In genomic region chr3:14481646-14482036, GRCh38 we compare ENCODE assay signal across 30 cellular contexts. TPM values are rescaled to one million over a fixed set of nuclear protein-coding genes. Genes with fewer than 3 reads are reported as not detected.
DNase-seq lines count a peak whose midpoint lies in the region; ATAC-seq and TF ChIP-seq lines count a peak whose summit lies in the region.
"Had no signal": no experiment of that assay in that cellular context is flagged by ENCODE, and none has a peak within 500 bp of the region (broad histone marks: within the 10 kb centered on the region; RNA-seq: fewer than 3 reads in every experiment).

No MANE protein-coding gene starts in this region.

- no peak overlapping the region for H4K5ac ChIP-seq in IMR-90 (ENCODE audit: low read depth, low read length)

- in situ Hi-C loops in IMR-90 (cut with MboI; ENCODE audit: low sequenced_read_pairs) = no loop called here

- no peak for DNase-seq in CD8-positive, alpha-beta T cell
- DNase-seq in IMR-90 (no peak), neural crest cell (ENCODE audit: low read depth, low spot score) (no peak), tibial nerve (ENCODE audit: low spot score in 2 of 2) (no peak), NCI-H2029 treated with DMSO at 0.1 percent for 48 hours (lab: John Stamatoyannopoulos, UW) (no peak)
- DNase-seq: activated CD4-positive, alpha-beta T cell treated with anti-CD3 and anti-CD28 coated beads for 4 hours; activated CD8-positive, alpha-beta memory T cell treated with anti-CD3 and anti-CD28 coated beads for 24 hours; activated effector memory CD4-positive, alpha-beta T cell treated with anti-CD3 and anti-CD28 coated beads, Interleukin-2, amount 50 U/mL, for 16 hours; activated naive CD8-positive, alpha-beta T cell treated with anti-CD3 and anti-CD28 coated beads, Interleukin-2, amount 10 ng/mL, durations not matched to agents 7 days and 5 days; activated T-cell treated with anti-CD3 and anti-CD28 coated beads for 4 hours; BE2C; CD8-positive, alpha-beta memory T cell; foreskin fibroblast; MV-4-11; NCI-H146; NCI-H82; sigmoid colon; stimulated activated CD4-positive, alpha-beta T cell treated with anti-CD3 and anti-CD28 coated beads, Interleukin-4, amount 100 ng/mL, for 4 hours; T1000 had no signal

- no peak overlapping the region for H3K4me2 ChIP-seq in IMR-90 (ENCODE audit: low read depth, low read length)

- H4K20me1 ChIP-seq in IMR-90 (ENCODE audit: insufficient read depth, low read length) = no peaks in the 10 kb centered on the region

- H3K27ac Mint-ChIP-seq in CD8-positive, alpha-beta T cell = peak overlapping the region; percentile 10
- peak overlapping the region; percentile 96 for H3K27ac Mint-ChIP-seq in neural crest cell (ENCODE audit: unreplicated experiment)
- H3K27ac Mint-ChIP-seq: activated naive CD8-positive, alpha-beta T cell treated with anti-CD3 and anti-CD28 coated beads, Interleukin-2, amount 10 ng/mL, durations not matched to agents 7 days and 5 days; progenitor cell of endocrine pancreas had no signal

- H3K36me3 ChIP-seq in CD8-positive, alpha-beta T cell (ENCODE audit: insufficient read depth, low read length) = peaks cover 64% of the 10 kb centered on the region
- H3K36me3 ChIP-seq in IMR-90 (ENCODE audit: control insufficient read depth, insufficient read depth, low read length) (peaks cover 77% of the 10 kb centered on the region), duodenal mucosa (ENCODE audit: control insufficient read depth in 1 of 2, insufficient read depth in 2 of 2, low read length in 2 of 2) (peaks cover 36 to 82% of the 10 kb centered on the region in 2 donors), tibial nerve (peaks cover 0 to 43% (median 7%) of the 10 kb centered on the region in 3 donors)

- TF ChIP-seq CTCF in CD8-positive, alpha-beta T cell (IDR thresholded peaks at IDR 0.05) = no peak
- TF ChIP-seq CTCF in IMR-90 (conservative IDR thresholded peaks at IDR 0.05; ENCODE audit: low read depth, low read length) = no peak
- no peak for TF ChIP-seq CTCF in neural crest cell (conservative IDR thresholded peaks at IDR 0.05)
- no peak for TF ChIP-seq CTCF in tibial nerve (IDR thresholded peaks at IDR 0.05)

- peaks cover 94% of the 10 kb centered on the region for H3K36me3 Mint-ChIP-seq in CD8-positive, alpha-beta T cell
- H3K36me3 Mint-ChIP-seq in neural crest cell (ENCODE audit: low read depth) = peaks cover 14% of the 10 kb centered on the region

- TF ChIP-seq POLR2A in IMR-90 (IDR thresholded peaks at IDR 0.05; ENCODE audit: low read depth, low read length) = no peak
- TF ChIP-seq POLR2A in tibial nerve (IDR thresholded peaks at IDR 0.05) = no peak

- H2BK15ac ChIP-seq in IMR-90 (ENCODE audit: low read depth, low read length) = no peak overlapping the region

- H2BK20ac ChIP-seq in IMR-90 (ENCODE audit: low read depth, low read length) = no peak overlapping the region

- intact Hi-C loops in CD8-positive, alpha-beta T cell (cut with DNase I, micrococcal nuclease) = no loop called here
- intact Hi-C loops in IMR-90 (cut with micrococcal nuclease) = no loop called here

- H3K27me3 Mint-ChIP-seq in CD8-positive, alpha-beta T cell (ENCODE audit: low read depth) = no peaks in the 10 kb centered on the region
- H3K27me3 Mint-ChIP-seq in neural crest cell (ENCODE audit: low read depth) = no peaks in the 10 kb centered on the region
- H3K27me3 Mint-ChIP-seq: activated naive CD8-positive, alpha-beta T cell treated with anti-CD3 and anti-CD28 coated beads, Interleukin-2, amount 10 ng/mL, durations not matched to agents 7 days and 5 days; CD8-positive, alpha-beta memory T cell; progenitor cell of endocrine pancreas had no signal

- no peaks in the 10 kb centered on the region for H3K27me3 ChIP-seq in CD8-positive, alpha-beta T cell (ENCODE audit: insufficient read depth, low read length)
- no peaks in the 10 kb centered on the region for H3K27me3 ChIP-seq in IMR-90 (ENCODE audit: control insufficient read depth, insufficient read depth, low read length)
- no peaks in the 10 kb centered on the region for H3K27me3 ChIP-seq in duodenal mucosa (ENCODE audit: control insufficient read depth in 1 of 2, insufficient read depth in 2 of 2, low read length in 2 of 2)
- no peaks in the 10 kb centered on the region for H3K27me3 ChIP-seq in tibial nerve
- H3K27me3 ChIP-seq: ascending aorta, BE2C, esophagus muscularis mucosa, sigmoid colon had no signal

- no peak overlapping the region for H4K91ac ChIP-seq in IMR-90 (ENCODE audit: insufficient read depth, low read depth, low read length)

- no peak for TF ChIP-seq RAD21 in IMR-90 (IDR thresholded peaks at IDR 0.05; ENCODE audit: low read length)

- peak overlapping the region; percentile 7 for H2AFZ ChIP-seq in IMR-90 (replicated peaks; ENCODE audit: low read length, poor library complexity)

- no peak overlapping the region for H3K56ac ChIP-seq in IMR-90 (ENCODE audit: extremely low read depth, insufficient read depth, low read length)

- H3K23ac ChIP-seq in IMR-90 (ENCODE audit: low read depth, low read length) = no peak overlapping the region

- 100% methylated on average over 1 of the region's 13 CpGs; no CpG with 5 or more reads in 1 of the 2 experiments for WGBS in IMR-90 (ENCODE audit: extremely low coverage in 2 of 2, insufficient read length in 1 of 2), 2 experiments
- 86 to 90% methylated on average over 12 to 13 of the region's 13 CpGs for WGBS in tibial nerve, 2 donors

- no peaks in the 10 kb centered on the region for H3K4me1 ChIP-seq in CD8-positive, alpha-beta T cell (ENCODE audit: insufficient read depth, low read length)
- H3K4me1 ChIP-seq in IMR-90 (ENCODE audit: control insufficient read depth, insufficient read depth, low read length) = no peaks in the 10 kb centered on the region
- H3K4me1 ChIP-seq in duodenal mucosa (ENCODE audit: control insufficient read depth in 1 of 2, insufficient read depth in 2 of 2, low read length in 2 of 2) = no peaks in the 10 kb centered on the region
- peaks cover 0 to 39% (median 8%) of the 10 kb centered on the region in 4 donors for H3K4me1 ChIP-seq in tibial nerve
- H3K4me1 ChIP-seq: BE2C had no signal

- no peak overlapping the region for H3K4me3 ChIP-seq in CD8-positive, alpha-beta T cell (ENCODE audit: low read depth, low read length)
- H3K4me3 ChIP-seq in IMR-90 (ENCODE audit: insufficient read depth, low read depth, low read length) (no peak overlapping the region), duodenal mucosa (ENCODE audit: low read depth in 1 of 2, low read length in 2 of 2) (no peak overlapping the region), tibial nerve (no peak overlapping the region)
- H3K4me3 ChIP-seq: ascending aorta, coronary artery, esophagus muscularis mucosa, HAP-1, sigmoid colon had no signal

- CTCF ChIA-PET in CD8-positive, alpha-beta T cell (lab: Charles Lee) = no interaction called here
- CTCF ChIA-PET in IMR-90 (lab: Yijun Ruan, JAX) = no interaction called here

- H4K8ac ChIP-seq in IMR-90 (ENCODE audit: low read depth in 2 of 2, low read length in 2 of 2) = no peak overlapping the region

- ATAC-seq in CD8-positive, alpha-beta T cell = no peak
- ATAC-seq in IMR-90 (ENCODE audit: low read depth) (no peak), GM18520 (IDR thresholded peaks at IDR 0.05; ENCODE audit: unreplicated experiment) (no peak), GM18517 (IDR thresholded peaks at IDR 0.05; ENCODE audit: unreplicated experiment) (no peak)

- H3K9me1 ChIP-seq in IMR-90 (ENCODE audit: insufficient read depth, low read length) = peaks cover 10% of the 10 kb centered on the region; the same call in 1 of the 2 replicates

- no peak overlapping the region for H2BK5ac ChIP-seq in IMR-90 (ENCODE audit: low read depth, low read length, poor library complexity, severe bottlenecking)

- H3K18ac ChIP-seq in IMR-90 (ENCODE audit: low read depth, low read length) = no peak overlapping the region

- no peaks in the 10 kb centered on the region for H3K9me3 ChIP-seq in CD8-positive, alpha-beta T cell (ENCODE audit: low read length)
- H3K9me3 ChIP-seq in IMR-90 (ENCODE audit: control insufficient read depth, insufficient read depth, low read length) = no peaks in the 10 kb centered on the region
- H3K9me3 ChIP-seq in duodenal mucosa (ENCODE audit: control insufficient read depth in 1 of 2, low read length in 2 of 2) = no peaks in the 10 kb centered on the region
- no peaks in the 10 kb centered on the region for H3K9me3 ChIP-seq in tibial nerve
- H3K9me3 ChIP-seq: ascending aorta, BE2C, esophagus muscularis mucosa, HAP-1, sigmoid colon had no signal

- no TSS peak for BruUV-seq in IMR-90 (replicated peaks; lab: Mats Ljungman, UMichigan)

- no peak overlapping the region for H3K27ac ChIP-seq in CD8-positive, alpha-beta T cell (ENCODE audit: low read depth, low read length)
- H3K27ac ChIP-seq in IMR-90 (ENCODE audit: insufficient read depth, low read length) (no peak overlapping the region), duodenal mucosa (ENCODE audit: low read depth, low read length) (peak overlapping the region; percentile 50), tibial nerve (no peak overlapping the region)
- H3K27ac ChIP-seq: ascending aorta, coronary artery, esophagus muscularis mucosa, sigmoid colon, VCaP had no signal

- H3K4me3 Mint-ChIP-seq in CD8-positive, alpha-beta T cell = no peak overlapping the region
- H3K4me3 Mint-ChIP-seq in neural crest cell = no peak overlapping the region
- H3K4me3 Mint-ChIP-seq: activated naive CD8-positive, alpha-beta T cell treated with anti-CD3 and anti-CD28 coated beads, Interleukin-2, amount 10 ng/mL, durations not matched to agents 7 days and 5 days; CD8-positive, alpha-beta memory T cell had no signal

- H3K9ac ChIP-seq in IMR-90 (ENCODE audit: low read depth, low read length) = no peak overlapping the region
- no peak overlapping the region for H3K9ac ChIP-seq in duodenal mucosa (ENCODE audit: low read depth in 1 of 2, low read length in 2 of 2)

- dilution Hi-C loops in IMR-90 (cut with HindIII; ENCODE audit: low sequenced_read_pairs, unreplicated experiment) = no loop called here

- H3K14ac ChIP-seq in IMR-90 (replicated peaks; ENCODE audit: low read depth, low read length) = no peak overlapping the region

- no peak for TF ChIP-seq EP300 in tibial nerve (IDR thresholded peaks at IDR 0.05)

- no peaks in the 10 kb centered on the region for H3K9me3 Mint-ChIP-seq in CD8-positive, alpha-beta T cell
- no peaks in the 10 kb centered on the region for H3K9me3 Mint-ChIP-seq in neural crest cell
- H3K9me3 Mint-ChIP-seq: activated naive CD8-positive, alpha-beta T cell treated with anti-CD3 and anti-CD28 coated beads, Interleukin-2, amount 10 ng/mL, durations not matched to agents 7 days and 5 days; CD8-positive, alpha-beta memory T cell had no signal

- H2AK9ac ChIP-seq in IMR-90 (replicated peaks; ENCODE audit: low read depth, low read length, poor library complexity) = no peak overlapping the region

- POLR2A ChIA-PET in CD8-positive, alpha-beta T cell (lab: Charles Lee) = no interaction called here
- POLR2A ChIA-PET in IMR-90 (lab: Charles Lee; ENCODE audit: unreplicated experiment) = no interaction called here

- H2BK120ac ChIP-seq in IMR-90 (ENCODE audit: low read depth, low read length) = no peak overlapping the region

- no peak overlapping the region for H2AK5ac ChIP-seq in IMR-90 (ENCODE audit: low read depth, low read length)

- no peaks in the 10 kb centered on the region for H3K4me1 Mint-ChIP-seq in CD8-positive, alpha-beta T cell (ENCODE audit: low read depth)
- no peaks in the 10 kb centered on the region for H3K4me1 Mint-ChIP-seq in neural crest cell
- H3K4me1 Mint-ChIP-seq: activated naive CD8-positive, alpha-beta T cell treated with anti-CD3 and anti-CD28 coated beads, Interleukin-2, amount 10 ng/mL, durations not matched to agents 7 days and 5 days; CD8-positive, alpha-beta memory T cell had no signal

- no peak overlapping the region for H3K4ac ChIP-seq in IMR-90 (ENCODE audit: low read depth, low read length)

- H3K79me1 ChIP-seq in IMR-90 (ENCODE audit: low read depth in 1 of 2, low read length in 2 of 2) = no peaks in the 10 kb centered on the region

RNA-seq across cellular contexts. Expression of gene GRIP2, which starts 58.5 kb away (rescaled TPM):
- total RNA-seq in CD8-positive, alpha-beta T cell = not detected
- under 0.01 TPM in 1 of 2 replicates, not detected in the other for total RNA-seq in IMR-90 (2012; rRNA removed)
- 0.05 and 0.17 TPM in 2 replicates for polyA plus RNA-seq in IMR-90 (2012; rRNA removed)
- polyA plus RNA-seq in IMR-90 (2012; cell fraction: cytosol; rRNA removed) = 0.02 TPM in 1 of 2 replicates, not detected in the other
- polyA plus RNA-seq in IMR-90 (2012; cell fraction: nucleus; rRNA removed; ENCODE audit: low replicate concordance) = 0.25 and 0.34 TPM in 2 replicates
- total RNA-seq in neural crest cell = 3.2 and 3.6 TPM in 2 replicates
- total RNA-seq in tibial nerve = 1 to 10 TPM in 2 of 4 donors, under 1 TPM in 2; 0.21 to 1.5 (median 0.99) TPM
- total RNA-seq: activated naive CD8-positive, alpha-beta T cell treated with anti-CD3 and anti-CD28 coated beads, Interleukin-2, amount 10 ng/mL, durations not matched to agents 7 days and 5 days; CD8-positive, alpha-beta memory T cell; kidney epithelial cell; lung microvascular endothelial cell had no signal
- polyA plus RNA-seq: CD8-positive, alpha-beta memory T cell had no signal
